ENCODE assay signal across 9 cellular contexts in the genomic region with DNA sequence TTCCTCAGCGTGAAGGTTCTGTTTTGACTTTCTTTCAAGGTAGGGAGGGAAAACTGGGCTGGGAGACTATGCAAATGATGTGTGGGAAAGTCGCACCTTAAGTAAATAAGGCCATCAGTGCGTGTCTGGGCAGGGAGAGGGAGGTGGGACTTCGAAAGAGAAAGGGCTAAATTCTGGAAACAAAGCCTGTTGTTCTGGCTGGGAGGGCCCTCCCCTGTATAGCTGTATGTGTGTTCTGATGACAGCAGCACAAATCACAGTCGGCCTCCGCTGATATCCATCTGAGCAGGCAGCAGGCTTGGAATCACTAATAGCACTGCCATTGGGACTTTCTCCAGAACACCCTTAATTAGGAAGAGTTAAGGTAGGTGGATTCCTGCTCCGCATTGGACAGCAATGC. TPM values are rescaled to one million over a fixed set of nuclear protein-coding genes. Genes with fewer than 3 reads are reported as not detected.
DNase-seq lines count a peak whose midpoint lies in the region; ATAC-seq, FAIRE-seq and TF ChIP-seq lines count a peak whose summit lies in the region.
"Had no signal": no experiment of that assay in that cellular context is flagged by ENCODE, and none has a peak within 500 bp of the region (broad histone marks: within the 10 kb centered on the region; RNA-seq: fewer than 3 reads in every experiment).

No MANE protein-coding gene starts in this region.

- no peak for TF ChIP-seq CTCF in mucosa of descending colon (IDR thresholded peaks at IDR 0.05)
- TF ChIP-seq CTCF in testis (IDR thresholded peaks at IDR 0.05), result no peak

- no peaks in the 10 kb centered on the region for H3K9me3 Mint-ChIP-seq in activated CD8-positive, alpha-beta memory T cell treated with anti-CD3 and anti-CD28 coated beads, Interleukin-2, amount 10 ng/mL, durations not matched to agents 7 days and 5 days (ENCODE audit: low read depth)
- H3K9me3 Mint-ChIP-seq in activated naive CD4-positive, alpha-beta T cell treated with anti-CD3 and anti-CD28 coated beads for 36 hours, result no peaks in the 10 kb centered on the region

- H3K27me3 Mint-ChIP-seq in activated CD8-positive, alpha-beta memory T cell treated with anti-CD3 and anti-CD28 coated beads, Interleukin-2, amount 10 ng/mL, durations not matched to agents 7 days and 5 days, result peaks cover 35% of the 10 kb centered on the region
- peaks cover 9% of the 10 kb centered on the region for H3K27me3 Mint-ChIP-seq in activated naive CD4-positive, alpha-beta T cell treated with anti-CD3 and anti-CD28 coated beads for 36 hours (ENCODE audit: low read depth)

- intact Hi-C loops in mucosa of descending colon (cut with DNase I, micrococcal nuclease) (no loop called here), testis (cut with DNase I; ENCODE audit: low total_unique reads) (no loop called here)
- intact Hi-C loops in activated naive CD4-positive, alpha-beta T cell treated with anti-CD3 and anti-CD28 coated beads for 36 hours (cut with micrococcal nuclease), result no loop called here

- H3K27ac Mint-ChIP-seq in activated CD8-positive, alpha-beta memory T cell treated with anti-CD3 and anti-CD28 coated beads, Interleukin-2, amount 10 ng/mL, durations not matched to agents 7 days and 5 days, result no peak overlapping the region
- H3K27ac Mint-ChIP-seq in activated naive CD4-positive, alpha-beta T cell treated with anti-CD3 and anti-CD28 coated beads for 36 hours, result no peak overlapping the region

- DNase-seq in GM12891 (ENCODE audit: insufficient read length, low spot score) (no peak), SW480 (ENCODE audit: low spot score) (peak; percentile 14), mucosa of descending colon (peak in 2 of 3 donors; percentile 44 to 48), hypothalamus (lab: John Stamatoyannopoulos, UW) (no peak), testis (no peak)
- DNase-seq in activated CD8-positive, alpha-beta memory T cell treated with anti-CD3 and anti-CD28 coated beads, Interleukin-2, amount 10 ng/mL, durations not matched to agents 7 days and 5 days, result no peak
- no peak for DNase-seq in activated naive CD4-positive, alpha-beta T cell treated with anti-CD3 and anti-CD28 coated beads for 36 hours
- DNase-seq: NCI-H1092 had no signal

- H3K4me3 Mint-ChIP-seq in activated CD8-positive, alpha-beta memory T cell treated with anti-CD3 and anti-CD28 coated beads, Interleukin-2, amount 10 ng/mL, durations not matched to agents 7 days and 5 days, result no peak overlapping the region
- no peak overlapping the region for H3K4me3 Mint-ChIP-seq in activated naive CD4-positive, alpha-beta T cell treated with anti-CD3 and anti-CD28 coated beads for 36 hours

- H3K36me3 ChIP-seq in mucosa of descending colon (ENCODE audit: low read depth), result peaks cover 3% of the 10 kb centered on the region
- H3K36me3 ChIP-seq in testis (ENCODE audit: low read depth, missing control alignments), result no peaks in the 10 kb centered on the region

- H3K4me1 Mint-ChIP-seq in activated CD8-positive, alpha-beta memory T cell treated with anti-CD3 and anti-CD28 coated beads, Interleukin-2, amount 10 ng/mL, durations not matched to agents 7 days and 5 days, result peaks cover 3% of the 10 kb centered on the region
- no peaks in the 10 kb centered on the region for H3K4me1 Mint-ChIP-seq in activated naive CD4-positive, alpha-beta T cell treated with anti-CD3 and anti-CD28 coated beads for 36 hours (ENCODE audit: low read depth)

- H3K36me3 Mint-ChIP-seq in activated CD8-positive, alpha-beta memory T cell treated with anti-CD3 and anti-CD28 coated beads, Interleukin-2, amount 10 ng/mL, durations not matched to agents 7 days and 5 days, result no peaks in the 10 kb centered on the region
- no peaks in the 10 kb centered on the region for H3K36me3 Mint-ChIP-seq in activated naive CD4-positive, alpha-beta T cell treated with anti-CD3 and anti-CD28 coated beads for 36 hours (ENCODE audit: low read depth)

- WGBS in testis, 2 donors, result 56 to 57% methylated on average over 5 to 7 of the region's 7 CpGs

- H3K27me3 ChIP-seq in testis, result no peaks in the 10 kb centered on the region

- FAIRE-seq in GM12891 (lab: Jason Lieb, UNC), result peak; percentile 64

- peaks cover 16% of the 10 kb centered on the region for H3K4me1 ChIP-seq in mucosa of descending colon (ENCODE audit: low read depth)
- peaks cover 40% of the 10 kb centered on the region for H3K4me1 ChIP-seq in testis

- TF ChIP-seq POLR2A in GM12891 (IDR thresholded peaks at IDR 0.05; ENCODE audit: low read depth, low read length) (no peak), testis (IDR thresholded peaks at IDR 0.05) (no peak)

- H3K27ac ChIP-seq in testis, result peak overlapping the region in 1 of 2 donors; percentile 41

- ATAC-seq in GM21786 (IDR thresholded peaks at IDR 0.05; ENCODE audit: unreplicated experiment), result peak; percentile 77
- ATAC-seq in mucosa of descending colon, result peak; percentile 90
- ATAC-seq in activated CD8-positive, alpha-beta memory T cell treated with anti-CD3 and anti-CD28 coated beads, Interleukin-2, amount 10 ng/mL, durations not matched to agents 7 days and 5 days, result no peak

- CTCF ChIA-PET in activated CD8-positive, alpha-beta memory T cell treated with anti-CD3 and anti-CD28 coated beads, Interleukin-2, amount 10 ng/mL, durations not matched to agents 7 days and 5 days (lab: Charles Lee), result no interaction called here
- CTCF ChIA-PET in activated naive CD4-positive, alpha-beta T cell treated with anti-CD3 and anti-CD28 coated beads for 36 hours (lab: Charles Lee), result no interaction called here

- H3K4me3 ChIP-seq in mucosa of descending colon, result no peak overlapping the region
- no peak overlapping the region for H3K4me3 ChIP-seq in testis

- H3K9me3 ChIP-seq in mucosa of descending colon (no peaks in the 10 kb centered on the region), testis (no peaks in the 10 kb centered on the region)

TF ChIP-seq in GM12891, 5 proteins besides CTCF, POLR2A, EP300 and RAD21:
- TF ChIP-seq POLR2AphosphoS5 (IDR thresholded peaks at IDR 0.05; ENCODE audit: low read depth, low read length) (no peak), SPI1 (IDR thresholded peaks at IDR 0.05; ENCODE audit: low read depth, low read length) (peak; percentile 35; the same call in 1 of the 2 replicates), TAF1 (IDR thresholded peaks at IDR 0.05; ENCODE audit: low read depth, low read length) (no peak), POU2F2 (IDR thresholded peaks at IDR 0.05; ENCODE audit: low read depth, low read length) (peak; percentile 97), PAX5 (IDR thresholded peaks at IDR 0.05; ENCODE audit: insufficient read depth, low read length, severe bottlenecking) (peak; percentile 27)

RNA-seq across cellular contexts. Expression of a gene that starts 19.2 kb away (rescaled TPM):
- polyA plus RNA-seq in GM12891 (2012; ENCODE audit: low read depth, missing spikeins), result 3.3 TPM
- total RNA-seq in mucosa of descending colon (100 to 1,000 TPM in 1 of 3 donors, 10 to 100 TPM in 2; 87.1 to 104 (median 94.4) TPM), testis (10 to 100 TPM; 24.7 to 30.6 TPM)
- 17.4 TPM for polyA plus RNA-seq in testis (ENCODE audit: insufficient read depth, low read depth, low replicate concordance)
- under 1 TPM; 0.15 to 0.54 TPM for total RNA-seq in activated CD8-positive, alpha-beta memory T cell treated with anti-CD3 and anti-CD28 coated beads, Interleukin-2, amount 10 ng/mL, durations not matched to agents 7 days and 5 days
- under 1 TPM; 0.25 to 0.41 TPM for total RNA-seq in activated naive CD4-positive, alpha-beta T cell treated with anti-CD3 and anti-CD28 coated beads for 36 hours

Comparison
In these comparisons a context has a peak if more than half of its experiments do, and no peak if none do; other contexts are left out.
1. DNase-seq: peak in SW480 (single experiment) and mucosa of descending colon (2 of 3); none in GM12891 (single experiment), hypothalamus (0 of 51), testis (single experiment), activated CD8-positive, alpha-beta memory T cell treated with anti-CD3 and anti-CD28 coated beads, Interleukin-2, amount 10 ng/mL, durations not matched to agents 7 days and 5 days (single experiment) and activated naive CD4-positive, alpha-beta T cell treated with anti-CD3 and anti-CD28 coated beads for 36 hours (single experiment).
2. RNA of a gene that starts 19.2 kb away (total RNA-seq): 87.1 to 104 TPM in mucosa of descending colon and 24.7 to 30.6 TPM in testis; 0.15 to 0.54 TPM in activated CD8-positive, alpha-beta memory T cell treated with anti-CD3 and anti-CD28 coated beads, Interleukin-2, amount 10 ng/mL, durations not matched to agents 7 days and 5 days and 0.25 to 0.41 TPM in activated naive CD4-positive, alpha-beta T cell treated with anti-CD3 and anti-CD28 coated beads for 36 hours; every median in the first group is over 10 times any median in the second.